Comparison of ENCODE assay signal across 25 cellular contexts in the genomic region with DNA sequence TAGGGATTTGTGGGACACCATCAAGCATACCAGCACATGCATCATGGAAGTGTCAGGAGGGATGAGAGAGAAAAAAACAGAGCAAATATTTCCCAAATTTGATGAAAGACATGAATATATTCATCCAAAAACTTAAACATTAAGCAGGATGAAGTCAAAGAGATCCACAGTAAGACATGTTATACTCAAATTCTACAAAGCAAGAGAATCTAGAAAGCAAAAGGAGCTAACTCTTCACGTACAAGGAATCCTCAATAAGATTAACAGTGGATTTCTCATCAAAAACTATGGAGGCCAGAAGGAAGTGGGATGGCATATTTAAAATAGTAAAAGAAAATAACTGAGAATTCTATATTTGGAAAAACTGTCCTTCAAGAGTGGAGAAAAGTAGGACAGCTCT.
A peak's percentile ranks its signal among the peaks of the same experiment; 100 is the strongest.
DNase-seq lines count a peak whose midpoint lies in the region; ATAC-seq, FAIRE-seq and TF ChIP-seq lines count a peak whose summit lies in the region.
"Had no signal": no experiment of that assay in that cellular context is flagged by ENCODE, and none has a peak within 500 bp of the region (broad histone marks: within the 10 kb centered on the region; RNA-seq: fewer than 3 reads in every experiment).

No MANE protein-coding gene starts in this region.

- FAIRE-seq in HepG2 (lab: Jason Lieb, UNC) = no peak
- FAIRE-seq in bronchial epithelial cell (lab: Jason Lieb, UNC) = no peak
- FAIRE-seq: HTR-8/SVneo had no signal

- 98% methylated on average over 1 of the region's 1 CpG for WGBS in HepG2 (ENCODE audit: low lambda C conversion rate)
- 69% methylated on average over 1 of the region's 1 CpG for WGBS in right lobe of liver (ENCODE audit: insufficient coverage, low coverage, low lambda C conversion rate, missing lambda C conversion rate)

- peaks cover 12% of the 10 kb centered on the region for H3K4me1 ChIP-seq in HepG2 (ENCODE audit: insufficient read depth, low read length)
- no peaks in the 10 kb centered on the region for H3K4me1 ChIP-seq in right lobe of liver
- H3K4me1 ChIP-seq: ascending aorta, psoas muscle had no signal

- no peak overlapping the region for H3K4me2 ChIP-seq in HepG2 (ENCODE audit: low read depth, low read length)

- no peaks in the 10 kb centered on the region for H3K4me1 Mint-ChIP-seq in activated naive CD4-positive, alpha-beta T cell treated with anti-CD3 and anti-CD28 coated beads, Interleukin-2, amount 10 ng/mL, durations not matched to agents 7 days and 5 days
- H3K4me1 Mint-ChIP-seq: activated CD4-positive, alpha-beta T cell treated with anti-CD3 and anti-CD28 coated beads, Interleukin-2, amount 10 ng/mL, durations not matched to agents 24 days and 14 days; activated CD8-positive, alpha-beta memory T cell treated with anti-CD3 and anti-CD28 coated beads, Interleukin-2, amount 10 ng/mL, durations not matched to agents 7 days and 5 days; activated naive CD4-positive, alpha-beta T cell treated with anti-CD3 and anti-CD28 coated beads, Interleukin-2, amount 50 U/mL, for 24 hours had no signal

- H3K36me3 ChIP-seq in HepG2 (replicated peaks in 1 of 2; ENCODE audit: control insufficient read depth in 1 of 2, insufficient read depth in 2 of 2, low read length in 2 of 2) (no peaks in the 10 kb centered on the region), right lobe of liver (no peaks in the 10 kb centered on the region), bronchial epithelial cell (ENCODE audit: control insufficient read depth, insufficient read depth, low read length) (no peaks in the 10 kb centered on the region)
- H3K36me3 ChIP-seq: ascending aorta, neutrophil had no signal

- no peak overlapping the region for H3K4me3 ChIP-seq in HepG2 (replicated peaks in 1 of 3; ENCODE audit: insufficient read depth in 1 of 3, low read depth in 2 of 3, low read length in 3 of 3)
- H3K4me3 ChIP-seq in right lobe of liver = no peak overlapping the region
- H3K4me3 ChIP-seq in bronchial epithelial cell (ENCODE audit: low read depth, low read length) = no peak overlapping the region
- H3K4me3 ChIP-seq: ascending aorta, lung, psoas muscle, skin epidermis had no signal

- no peak overlapping the region for H3K9ac ChIP-seq in HepG2 (ENCODE audit: insufficient read depth, low read depth, low read length)

- POLR2A ChIA-PET in HepG2 (lab: Yijun Ruan, JAX) = no interaction called here

- TF ChIP-seq EP300 in HepG2 (IDR thresholded peaks at IDR 0.05; ENCODE audit: low read depth in 2 of 2, low read length in 2 of 2) (no peak), HepG2 (CRISPR knock-in tag; IDR thresholded peaks at IDR 0.05; ENCODE audit: borderline replicate concordance) (no peak)

- H3K27ac ChIP-seq in HepG2 (ENCODE audit: extremely low read length, insufficient read depth, low read length) = no peak overlapping the region
- no peak overlapping the region for H3K27ac ChIP-seq in right lobe of liver
- H3K27ac ChIP-seq: ascending aorta, neutrophil, psoas muscle, skin epidermis had no signal

- no peak overlapping the region for H2AFZ ChIP-seq in HepG2 (ENCODE audit: low read length)

- no peaks in the 10 kb centered on the region for H3K27me3 ChIP-seq in HepG2 (ENCODE audit: control insufficient read depth in 1 of 2, insufficient read depth in 2 of 2, low read length in 2 of 2)
- H3K27me3 ChIP-seq in right lobe of liver = no peaks in the 10 kb centered on the region
- H3K27me3 ChIP-seq in bronchial epithelial cell (ENCODE audit: control insufficient read depth, insufficient read depth, low read length) = no peaks in the 10 kb centered on the region
- H3K27me3 ChIP-seq: ascending aorta, neutrophil had no signal

- BruUV-seq in HepG2 (replicated peaks; lab: Mats Ljungman, UMichigan) = no TSS peak

- no peak overlapping the region for H3K27ac Mint-ChIP-seq in activated naive CD4-positive, alpha-beta T cell treated with anti-CD3 and anti-CD28 coated beads, Interleukin-2, amount 10 ng/mL, durations not matched to agents 7 days and 5 days
- H3K27ac Mint-ChIP-seq: activated CD4-positive, alpha-beta T cell treated with anti-CD3 and anti-CD28 coated beads, Interleukin-2, amount 10 ng/mL, durations not matched to agents 24 days and 14 days; activated CD8-positive, alpha-beta memory T cell treated with anti-CD3 and anti-CD28 coated beads, Interleukin-2, amount 10 ng/mL, durations not matched to agents 7 days and 5 days; activated naive CD4-positive, alpha-beta T cell treated with anti-CD3 and anti-CD28 coated beads, Interleukin-2, amount 50 U/mL, for 24 hours; activated T-helper 1 cell treated with anti-CD3 and anti-CD28 coated beads, Interleukin-12 subunit alpha, Interleukin-12 subunit beta, Interleukin-2, Interleukin-4 antibody, amounts not matched to agents 30 ng/mL and 10 ng/mL and 1 ng/mL, durations not matched to agents 14 hours and 24 hours and 36 hours had no signal

- no peak for DNase-seq in HepG2 (ENCODE audit: low spot score)
- no peak for DNase-seq in right lobe of liver
- DNase-seq in NCI-H2171 treated with DMSO at 0.1 percent for 48 hours (lab: John Stamatoyannopoulos, UW) = peak; percentile 14
- DNase-seq in bronchial epithelial cell (ENCODE audit: low read depth) = peak; percentile 14
- DNase-seq in activated naive CD4-positive, alpha-beta T cell treated with anti-CD3 and anti-CD28 coated beads, Interleukin-2, amount 10 ng/mL, durations not matched to agents 7 days and 5 days = no peak
- no peak for DNase-seq in GM10266 (ENCODE audit: extremely low spot score)
- DNase-seq: activated CD4-positive, alpha-beta T cell treated with anti-CD3 and anti-CD28 coated beads, Interleukin-2, amount 10 ng/mL, durations not matched to agents 24 days and 14 days; activated CD8-positive, alpha-beta memory T cell treated with anti-CD3 and anti-CD28 coated beads, Interleukin-2, amount 10 ng/mL, durations not matched to agents 7 days and 5 days; cerebellar nuclear complex; GF-D8; Karpas-422; NCI-H1105; NCI-H526; PC-3; psoas muscle; SIG-M5; stimulated activated CD4-positive, alpha-beta T cell treated with anti-CD3 and anti-CD28 coated beads, Interleukin-1b, Interleukin-23, amount 100 ng/mL, for 48 hours had no signal

- TF ChIP-seq POLR2A in HepG2 (IDR thresholded peaks at IDR 0.05; ENCODE audit: insufficient read depth in 1 of 2, low read depth in 2 of 2, low read length in 2 of 2) (no peak), right lobe of liver (IDR thresholded peaks at IDR 0.05) (no peak)

- no peaks in the 10 kb centered on the region for H3K79me2 ChIP-seq in HepG2 (ENCODE audit: insufficient read depth, low read length)

- intact Hi-C loops in HepG2 (cut with micrococcal nuclease; ENCODE audit: unreplicated experiment) (no loop called here), right lobe of liver (cut with DNase I) (no loop called here)

- H3K9me3 ChIP-seq in HepG2 (ENCODE audit: low read length) = peaks cover 20% of the 10 kb centered on the region
- H3K9me3 ChIP-seq in right lobe of liver = peaks cover 0 to 14% (median 3%) of the 10 kb centered on the region in 4 donors
- H3K9me3 ChIP-seq: neutrophil had no signal

- H3K36me3 Mint-ChIP-seq in activated naive CD4-positive, alpha-beta T cell treated with anti-CD3 and anti-CD28 coated beads, Interleukin-2, amount 10 ng/mL, durations not matched to agents 7 days and 5 days = peaks cover 4% of the 10 kb centered on the region

- no peak overlapping the region for H3K4me3 Mint-ChIP-seq in activated naive CD4-positive, alpha-beta T cell treated with anti-CD3 and anti-CD28 coated beads, Interleukin-2, amount 10 ng/mL, durations not matched to agents 7 days and 5 days
- H3K4me3 Mint-ChIP-seq: activated CD4-positive, alpha-beta T cell treated with anti-CD3 and anti-CD28 coated beads, Interleukin-2, amount 10 ng/mL, durations not matched to agents 24 days and 14 days; activated CD8-positive, alpha-beta memory T cell treated with anti-CD3 and anti-CD28 coated beads, Interleukin-2, amount 10 ng/mL, durations not matched to agents 7 days and 5 days; activated naive CD4-positive, alpha-beta T cell treated with anti-CD3 and anti-CD28 coated beads, Interleukin-2, amount 50 U/mL, for 24 hours; activated T-helper 1 cell treated with anti-CD3 and anti-CD28 coated beads, Interleukin-12 subunit alpha, Interleukin-12 subunit beta, Interleukin-2, Interleukin-4 antibody, amounts not matched to agents 30 ng/mL and 10 ng/mL and 1 ng/mL, durations not matched to agents 14 hours and 24 hours and 36 hours had no signal

- H4K20me1 ChIP-seq in HepG2 (ENCODE audit: insufficient read depth, low read length) = no peaks in the 10 kb centered on the region

- ATAC-seq in HepG2 = no peak
- ATAC-seq in right lobe of liver = no peak
- ATAC-seq in GM18861 (IDR thresholded peaks at IDR 0.05; ENCODE audit: unreplicated experiment) = no peak
- ATAC-seq: activated CD8-positive, alpha-beta memory T cell treated with anti-CD3 and anti-CD28 coated beads, Interleukin-2, amount 10 ng/mL, durations not matched to agents 7 days and 5 days; PC-3; psoas muscle had no signal

- no peak for TF ChIP-seq CTCF in HepG2 (CRISPR knock-in tag; IDR thresholded peaks at IDR 0.05)
- no peak for TF ChIP-seq CTCF in right lobe of liver (IDR thresholded peaks at IDR 0.05)
- no peak for TF ChIP-seq CTCF in bronchial epithelial cell (IDR thresholded peaks at IDR 0.05; ENCODE audit: insufficient read depth, low read length, severe bottlenecking)
- TF ChIP-seq CTCF in GM10266 (IDR thresholded peaks at IDR 0.05; ENCODE audit: control insufficient read depth, insufficient read depth, low read depth, missing control alignments) = no peak

- CTCF ChIA-PET in HepG2 (lab: Yijun Ruan, JAX; ENCODE audit: low intra/inter-chr PET ratio, low total read pairs) = no interaction called here
- CTCF ChIA-PET in activated naive CD4-positive, alpha-beta T cell treated with anti-CD3 and anti-CD28 coated beads, Interleukin-2, amount 10 ng/mL, durations not matched to agents 7 days and 5 days (lab: Charles Lee) = no interaction called here

- no peaks in the 10 kb centered on the region for H3K27me3 Mint-ChIP-seq in activated naive CD4-positive, alpha-beta T cell treated with anti-CD3 and anti-CD28 coated beads, Interleukin-2, amount 10 ng/mL, durations not matched to agents 7 days and 5 days
- H3K27me3 Mint-ChIP-seq: activated CD8-positive, alpha-beta memory T cell treated with anti-CD3 and anti-CD28 coated beads, Interleukin-2, amount 10 ng/mL, durations not matched to agents 7 days and 5 days; activated naive CD4-positive, alpha-beta T cell treated with anti-CD3 and anti-CD28 coated beads, Interleukin-2, amount 50 U/mL, for 24 hours had no signal

- in situ Hi-C loops in HepG2 (cut with HindIII; ENCODE audit: extremely low pct_ligation_motif_present, low pct_unique_long_range_greater_than_20kb) = no loop called here

- TF ChIP-seq RAD21 in HepG2 (CRISPR knock-in tag; IDR thresholded peaks at IDR 0.05) = no peak

- H3K9me3 Mint-ChIP-seq in activated naive CD4-positive, alpha-beta T cell treated with anti-CD3 and anti-CD28 coated beads, Interleukin-2, amount 10 ng/mL, durations not matched to agents 7 days and 5 days = peaks cover 15% of the 10 kb centered on the region

Comparison
In these comparisons a context has a peak if more than half of its experiments do, and no peak if none do; other contexts are left out.
1. DNase-seq: peak in NCI-H2171 treated with DMSO at 0.1 percent for 48 hours (single experiment) and bronchial epithelial cell (single experiment); none in HepG2 (single experiment), right lobe of liver (0 of 3), activated naive CD4-positive, alpha-beta T cell treated with anti-CD3 and anti-CD28 coated beads, Interleukin-2, amount 10 ng/mL, durations not matched to agents 7 days and 5 days (single experiment) and GM10266 (single experiment).